Comparison of ENCODE assay signal across 14 cellular contexts in the genomic region with DNA sequence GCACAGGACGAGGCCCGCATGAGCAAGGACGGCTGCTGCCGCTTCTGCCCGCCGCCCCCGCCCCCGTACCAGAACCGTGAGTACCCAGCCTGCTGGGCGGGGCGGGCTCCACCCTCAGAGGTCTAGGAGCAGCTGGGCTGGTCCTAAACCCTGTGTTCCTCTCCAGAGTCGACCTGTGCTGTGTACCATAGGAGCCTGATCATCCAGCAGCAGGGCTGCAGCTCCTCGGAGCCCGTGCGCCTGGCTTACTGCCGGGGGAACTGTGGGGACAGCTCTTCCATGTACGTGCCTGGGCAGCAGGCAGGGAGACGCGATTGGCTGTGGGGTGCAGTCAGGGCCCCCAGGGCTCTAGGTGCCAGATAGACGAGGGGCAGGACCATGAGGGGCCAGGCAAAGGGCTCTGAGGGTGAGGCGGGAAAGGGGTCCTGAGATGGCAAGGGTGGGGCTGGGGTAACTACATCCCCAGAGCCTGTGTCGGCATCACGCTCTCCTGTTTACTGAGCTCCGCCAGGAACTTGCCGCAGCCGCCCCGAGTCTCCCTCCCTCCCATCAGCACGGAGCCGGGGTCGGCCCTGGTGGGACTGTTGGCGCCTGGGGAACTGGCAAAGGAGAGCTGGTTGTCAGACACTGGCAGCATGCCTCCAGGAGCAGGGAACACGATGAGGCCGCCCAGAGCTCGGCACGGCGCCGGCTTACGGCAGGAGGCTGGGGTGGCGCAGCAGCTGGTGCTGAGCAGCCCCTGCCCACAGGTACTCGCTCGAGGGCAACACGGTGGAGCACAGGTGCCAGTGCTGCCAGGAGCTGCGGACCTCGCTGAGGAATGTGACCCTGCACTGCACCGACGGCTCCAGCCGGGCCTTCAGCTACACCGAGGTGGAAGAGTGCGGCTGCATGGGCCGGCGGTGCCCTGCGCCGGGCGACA. TPM values are rescaled to one million over a fixed set of nuclear protein-coding genes. Genes with fewer than 3 reads are reported as not detected.
DNase-seq lines count a peak whose midpoint lies in the region; ATAC-seq and TF ChIP-seq lines count a peak whose summit lies in the region.
"Had no signal": no experiment of that assay in that cellular context is flagged by ENCODE, and none has a peak within 500 bp of the region (broad histone marks: within the 10 kb centered on the region; RNA-seq: fewer than 3 reads in every experiment).

No MANE protein-coding gene starts in this region.

- H3K36me3 Mint-ChIP-seq in activated CD4-positive, alpha-beta T cell treated with anti-CD3 and anti-CD28 coated beads for 36 hours (ENCODE audit: low read depth): no peaks in the 10 kb centered on the region

- H3K9me3 Mint-ChIP-seq in activated CD4-positive, alpha-beta T cell treated with anti-CD3 and anti-CD28 coated beads for 36 hours (ENCODE audit: low read depth): no peaks in the 10 kb centered on the region
- H3K9me3 Mint-ChIP-seq: HFFc6 had no signal

- DNase-seq in activated CD4-positive, alpha-beta T cell treated with anti-CD3 and anti-CD28 coated beads for 36 hours: peak; percentile 3
- DNase-seq in activated CD4-positive, alpha-beta T cell treated with anti-CD3 and anti-CD28 coated beads for 1 hour: no peak
- DNase-seq in GM20000 (ENCODE audit: low spot score) (peak; percentile 16), prostate gland (ENCODE audit: low spot score) (peak; percentile 39), AML-193 (lab: John Stamatoyannopoulos, UW) (no peak)
- DNase-seq: DMS153, HFFc6, NCI-H524 treated with DMSO at 0.1 percent for 48 hours, occipital lobe, testis had no signal

- ATAC-seq in activated CD4-positive, alpha-beta T cell treated with anti-CD3 and anti-CD28 coated beads for 36 hours: no peak
- peak; percentile 31 for ATAC-seq in esophagus mucosa
- no peak for ATAC-seq in HG02678 (IDR thresholded peaks at IDR 0.05; ENCODE audit: unreplicated experiment)
- ATAC-seq in HG03565 (IDR thresholded peaks at IDR 0.05; ENCODE audit: unreplicated experiment): no peak

- CTCF ChIA-PET in activated CD4-positive, alpha-beta T cell treated with anti-CD3 and anti-CD28 coated beads for 36 hours (lab: Charles Lee): no interaction called here

- TF ChIP-seq POLR2A in prostate gland (IDR thresholded peaks at IDR 0.05): no peak

- H3K4me3 ChIP-seq in prostate gland: no peak overlapping the region
- H3K4me3 ChIP-seq: testis had no signal

- peaks cover 12% of the 10 kb centered on the region for H3K27me3 ChIP-seq in prostate gland (replicated peaks; ENCODE audit: insufficient read depth)
- H3K27me3 ChIP-seq: testis had no signal

- H3K4me1 Mint-ChIP-seq in activated CD4-positive, alpha-beta T cell treated with anti-CD3 and anti-CD28 coated beads for 36 hours: no peaks in the 10 kb centered on the region

- no peak for TF ChIP-seq CTCF in GM20000 (IDR thresholded peaks at IDR 0.05; ENCODE audit: extremely low read depth, missing control alignments)
- no peak for TF ChIP-seq CTCF in prostate gland (IDR thresholded peaks at IDR 0.05)

- intact Hi-C loops in activated CD4-positive, alpha-beta T cell treated with anti-CD3 and anti-CD28 coated beads for 36 hours (cut with DNase I, micrococcal nuclease): loop anchor here in 1 of 2 experiments (5.0 to 10.0 kb wide), 2 partner anchors 88 to 215 kb away; no protein-coding TSS in a partner anchor
- intact Hi-C loops in prostate gland (cut with DNase I): loop anchor here (5.0 kb wide), 1 partner anchor 382 kb away; no protein-coding TSS in a partner anchor

- 30% methylated on average over 44 of the region's 54 CpGs for WGBS in prostate gland

- no peaks in the 10 kb centered on the region for H3K9me3 ChIP-seq in prostate gland
- H3K9me3 ChIP-seq: testis had no signal

- H3K27ac Mint-ChIP-seq in activated CD4-positive, alpha-beta T cell treated with anti-CD3 and anti-CD28 coated beads for 36 hours: no peak overlapping the region
- H3K27ac Mint-ChIP-seq: HFFc6 had no signal

- POLR2A ChIA-PET in activated CD4-positive, alpha-beta T cell treated with anti-CD3 and anti-CD28 coated beads for 36 hours (lab: Charles Lee): no interaction called here

- H3K27me3 Mint-ChIP-seq in activated CD4-positive, alpha-beta T cell treated with anti-CD3 and anti-CD28 coated beads for 36 hours: no peaks in the 10 kb centered on the region

- no peak overlapping the region for H3K4me3 Mint-ChIP-seq in activated CD4-positive, alpha-beta T cell treated with anti-CD3 and anti-CD28 coated beads for 36 hours
- H3K4me3 Mint-ChIP-seq: HFFc6 had no signal

- peaks cover 10% of the 10 kb centered on the region for H3K4me1 ChIP-seq in prostate gland (replicated peaks)
- H3K4me1 ChIP-seq: testis had no signal

- H3K27ac ChIP-seq in prostate gland: no peak overlapping the region
- H3K27ac ChIP-seq: testis had no signal

- no peaks in the 10 kb centered on the region for H3K36me3 ChIP-seq in prostate gland

RNA-seq across cellular contexts. Expression of gene MUC5B, which starts 22.9 kb away (rescaled TPM):
- total RNA-seq in activated CD4-positive, alpha-beta T cell treated with anti-CD3 and anti-CD28 coated beads for 36 hours: not detected
- total RNA-seq in esophagus mucosa: 16.0 TPM
- total RNA-seq in prostate gland: 10 to 100 TPM in 1 of 2 donors, under 1 TPM in 1; 0.18 to 17.3 TPM
- total RNA-seq: HFFc6; occipital lobe; T-helper 2 cell treated with Interferon-gamma antibody and Interleukin-4, amounts not matched to agents 100 ng/mL and 5 ng/mL, for 36 hours had no signal

RNA-seq across cellular contexts. Expression of gene MUC5AC, which starts 42.2 kb away (rescaled TPM):
- total RNA-seq in activated CD4-positive, alpha-beta T cell treated with anti-CD3 and anti-CD28 coated beads for 36 hours: not detected
- total RNA-seq in esophagus mucosa: not detected
- total RNA-seq in prostate gland: under 1 TPM; 0.05 to 0.45 TPM
- total RNA-seq: HFFc6; occipital lobe; T-helper 2 cell treated with Interferon-gamma antibody and Interleukin-4, amounts not matched to agents 100 ng/mL and 5 ng/mL, for 36 hours had no signal

Comparison
In these comparisons a context has a peak if more than half of its experiments do, and no peak if none do; other contexts are left out.
1. DNase-seq: peak in activated CD4-positive, alpha-beta T cell treated with anti-CD3 and anti-CD28 coated beads for 36 hours (single experiment), GM20000 (single experiment) and prostate gland (single experiment); none in activated CD4-positive, alpha-beta T cell treated with anti-CD3 and anti-CD28 coated beads for 1 hour (single experiment) and AML-193 (0 of 2).